Comparison of ENCODE assay signal across 23 cellular contexts in the genomic region with DNA sequence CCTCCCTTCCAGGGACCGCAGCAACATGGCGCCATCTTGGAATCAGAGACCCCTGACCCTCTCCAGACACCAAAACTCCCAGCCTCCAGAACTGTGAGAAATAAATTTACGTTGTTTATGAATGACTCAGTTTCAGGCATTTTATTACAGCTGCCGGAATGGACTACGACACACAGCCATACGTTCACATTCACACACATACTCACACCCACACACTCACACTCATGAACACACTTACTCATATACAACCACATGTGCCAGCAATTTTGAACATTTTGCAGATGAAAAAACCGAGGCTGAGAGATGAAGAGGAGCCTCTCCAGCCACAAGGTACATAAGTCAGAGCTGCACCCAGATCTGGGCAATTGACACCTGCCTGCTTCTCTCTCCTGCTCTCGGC.
DNase-seq lines count a peak whose midpoint lies in the region; ATAC-seq and TF ChIP-seq lines count a peak whose summit lies in the region.
"Had no signal": no experiment of that assay in that cellular context is flagged by ENCODE, and none has a peak within 500 bp of the region (broad histone marks: within the 10 kb centered on the region; RNA-seq: fewer than 3 reads in every experiment).

No MANE protein-coding gene starts in this region.

- no peak for ATAC-seq in GM21825 (IDR thresholded peaks at IDR 0.05; ENCODE audit: unreplicated experiment)
- no peak for ATAC-seq in GM19395 (IDR thresholded peaks at IDR 0.05; ENCODE audit: unreplicated experiment)
- ATAC-seq: Right ventricle myocardium inferior had no signal

- H3K9me3 ChIP-seq in stomach smooth muscle (ENCODE audit: control insufficient read depth in 2 of 2, low read length in 2 of 2) = no peaks in the 10 kb centered on the region
- H3K9me3 ChIP-seq: SJCRH30 had no signal

- DNase-seq in ELR (ENCODE audit: low read depth) = peak; percentile 22
- DNase-seq in amniotic epithelial cell (ENCODE audit: low read depth) = peak; percentile 51
- DNase-seq in fibroblast of villous mesenchyme (ENCODE audit: low read depth) = peak; percentile 32
- no peak for DNase-seq in H7
- DNase-seq in dorsolateral prefrontal cortex = no peak
- DNase-seq: CD4-positive, CD25-positive, alpha-beta regulatory T cell; GDM1; HFFc6; KG1; NCI-H1048; NCI-H1417; NCI-H1694; NCI-H2029 treated with DMSO at 0.1 percent for 48 hours; NCI-H446 treated with DMSO at 0.1 percent for 48 hours; NCI-H526; NCI-H82; PC-9; SJCRH30 had no signal

- no peak overlapping the region for H3K9ac ChIP-seq in stomach smooth muscle (ENCODE audit: low read length in 2 of 2)
- H3K9ac ChIP-seq: BLaER1 had no signal

- H3K27ac ChIP-seq in stomach smooth muscle (ENCODE audit: low read length) (peak overlapping the region; percentile 55), dorsolateral prefrontal cortex (no peak overlapping the region)
- H3K27ac ChIP-seq: BLaER1, PC-9, SJCRH30 had no signal

- H3K27me3 ChIP-seq in stomach smooth muscle (ENCODE audit: control insufficient read depth in 1 of 2, insufficient read depth in 2 of 2, low read length in 2 of 2) = no peaks in the 10 kb centered on the region
- no peaks in the 10 kb centered on the region; the same call in 1 of the 2 replicates for H3K27me3 ChIP-seq in H7 (ENCODE audit: control insufficient read depth, insufficient read depth, low read length)
- no peaks in the 10 kb centered on the region for H3K27me3 ChIP-seq in dorsolateral prefrontal cortex
- H3K27me3 ChIP-seq: BLaER1, SJCRH30 had no signal

- H3K4me3 ChIP-seq in fibroblast of villous mesenchyme (ENCODE audit: low read depth, low read length) (no peak overlapping the region), stomach smooth muscle (ENCODE audit: low read length in 2 of 2) (no peak overlapping the region), H7 (ENCODE audit: insufficient read depth, low read depth, low read length) (no peak overlapping the region), dorsolateral prefrontal cortex (no peak overlapping the region)
- H3K4me3 ChIP-seq: PC-9, SJCRH30 had no signal

- no peak for TF ChIP-seq CTCF in fibroblast of villous mesenchyme (IDR thresholded peaks at IDR 0.05; ENCODE audit: insufficient read depth, low read depth, low read length)
- TF ChIP-seq CTCF in dorsolateral prefrontal cortex (IDR thresholded peaks at IDR 0.05 in 54 of 56, conservative IDR thresholded peaks at IDR 0.05 in 2 of 56; ENCODE audit: low read depth in 1 of 56, partially characterized antibody in 56 of 56) = no peak

- peaks cover 45% of the 10 kb centered on the region for H3K4me1 ChIP-seq in stomach smooth muscle (ENCODE audit: control insufficient read depth, insufficient read depth, low read length)

- intact Hi-C loops in dorsolateral prefrontal cortex (cut with DNase I) = loop anchor here in 1 of 2 donors (10.0 kb wide), 1 partner anchor 95 kb away; no protein-coding TSS in a partner anchor

- H3K36me3 ChIP-seq in stomach smooth muscle (ENCODE audit: control insufficient read depth in 2 of 2, insufficient read depth in 2 of 2, low read length in 2 of 2) (no peaks in the 10 kb centered on the region), H7 (replicated peaks; ENCODE audit: control insufficient read depth, insufficient read depth, low read length) (no peaks in the 10 kb centered on the region)
- H3K36me3 ChIP-seq: BLaER1, SJCRH30 had no signal

Comparison
In these comparisons a context has a peak if more than half of its experiments do, and no peak if none do; other contexts are left out.
1. DNase-seq: peak in ELR (single experiment), amniotic epithelial cell (single experiment) and fibroblast of villous mesenchyme (single experiment); none in H7 (single experiment) and dorsolateral prefrontal cortex (0 of 10).